In the genomic region with DNA sequence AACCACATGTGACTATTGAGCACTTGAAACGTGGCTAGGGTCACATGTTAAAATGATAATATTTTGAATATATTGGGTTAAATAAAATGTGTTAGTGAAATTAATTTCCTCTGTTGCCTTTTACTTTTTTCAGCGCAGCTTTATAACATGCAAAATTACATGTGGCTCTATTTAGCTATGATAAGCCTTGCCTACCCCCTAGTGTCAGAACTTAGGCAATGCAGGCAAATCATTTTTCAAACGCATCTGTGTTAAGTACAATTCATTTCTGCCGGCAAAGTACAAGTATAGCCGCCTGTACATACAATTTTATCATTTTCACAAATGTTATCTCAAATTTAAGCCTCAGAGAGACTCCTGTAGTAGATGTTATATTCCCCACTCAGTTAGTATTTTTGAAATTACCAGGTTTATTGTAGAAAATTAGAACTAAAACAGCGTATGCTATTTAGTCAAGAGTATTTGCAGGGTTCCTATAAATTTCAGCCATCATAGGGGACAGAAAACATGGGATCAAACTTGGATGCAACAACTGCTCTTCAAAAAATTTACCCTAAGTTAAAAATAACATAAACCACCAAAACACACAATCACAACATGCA, we compare ENCODE assay signal across 8 cellular contexts. TPM values are rescaled to one million over a fixed set of nuclear protein-coding genes. Genes with fewer than 3 reads are reported as not detected.
DNase-seq lines count a peak whose midpoint lies in the region; ATAC-seq and TF ChIP-seq lines count a peak whose summit lies in the region.

No MANE protein-coding gene starts in this region.

- no peak overlapping the region for H4K5ac ChIP-seq in mesendoderm (ENCODE audit: low read length)

- no peak overlapping the region for H2BK120ac ChIP-seq in mesendoderm (ENCODE audit: low read depth, low read length)

- H2AK5ac ChIP-seq in mesendoderm (ENCODE audit: low read length) = no peak overlapping the region

- TF ChIP-seq CTCF in AG04450 (IDR thresholded peaks at IDR 0.05; ENCODE audit: low read depth, low read length) = peak; percentile 92
- TF ChIP-seq CTCF in GM06990 (IDR thresholded peaks at IDR 0.05; ENCODE audit: insufficient read depth, low read length, poor library complexity, severe bottlenecking) = peak; percentile 80
- peak; percentile 92 for TF ChIP-seq CTCF in Loucy (conservative IDR thresholded peaks at IDR 0.05; ENCODE audit: low read length)

- no peaks in the 10 kb centered on the region for H3K9me3 Mint-ChIP-seq in effector memory CD8-positive, alpha-beta T cell

- POLR2A ChIA-PET in AG04450 (lab: Yijun Ruan, JAX) = no interaction called here

- no peak overlapping the region for H3K56ac ChIP-seq in mesendoderm (ENCODE audit: low read length)

- no peak overlapping the region for H4K8ac ChIP-seq in mesendoderm (ENCODE audit: low read depth, low read length)

- no peak overlapping the region for H2AFZ ChIP-seq in Loucy (ENCODE audit: low read length)

- DNase-seq in AG04450 (ENCODE audit: low read depth, low spot score) (peak; percentile 39), GM06990 (ENCODE audit: extremely low read depth, insufficient read length) (no peak), HCEC 1CT (peak; percentile 55), SK-N-MC (ENCODE audit: low read depth, low spot score) (peak; percentile 40), mesendoderm (peak; percentile 67), ecto neural progenitor cell (ENCODE audit: low spot score) (no peak)
- peak; percentile 6 to 33 (median 18) for DNase-seq in effector memory CD8-positive, alpha-beta T cell

- no peaks in the 10 kb centered on the region for H3K4me1 ChIP-seq in Loucy (ENCODE audit: insufficient read depth, low read length, poor library complexity, severe bottlenecking)
- H3K4me1 ChIP-seq in mesendoderm (ENCODE audit: control insufficient read depth, low read depth, low read length) = no peaks in the 10 kb centered on the region

- H3K9me3 ChIP-seq in AG04450 (ENCODE audit: control insufficient read depth, insufficient read depth, low read length) = no peaks in the 10 kb centered on the region
- H3K9me3 ChIP-seq in Loucy (ENCODE audit: insufficient read depth, low read depth, low read length) = no peaks in the 10 kb centered on the region
- H3K9me3 ChIP-seq in SK-N-MC (ENCODE audit: low read depth, low read length) = no peaks in the 10 kb centered on the region

- H3K27me3 Mint-ChIP-seq in effector memory CD8-positive, alpha-beta T cell = peaks cover 40 to 67% of the 10 kb centered on the region in 2 donors

- no peak overlapping the region for H2BK15ac ChIP-seq in mesendoderm (replicated peaks; ENCODE audit: low read depth)

- no peaks in the 10 kb centered on the region for H3K36me3 ChIP-seq in GM06990 (ENCODE audit: control insufficient read depth, insufficient read depth, low read length)
- no peaks in the 10 kb centered on the region for H3K36me3 ChIP-seq in Loucy (ENCODE audit: insufficient read depth, low read length)
- H3K36me3 ChIP-seq in SK-N-MC (ENCODE audit: insufficient read depth, low read length) = no peaks in the 10 kb centered on the region
- no peaks in the 10 kb centered on the region for H3K36me3 ChIP-seq in mesendoderm (ENCODE audit: control insufficient read depth, insufficient read depth, low read length)

- H3K4me2 ChIP-seq in Loucy (ENCODE audit: low read depth, low read length, poor library complexity, severe bottlenecking) (no peak overlapping the region), mesendoderm (ENCODE audit: low read length) (no peak overlapping the region)

- CTCF ChIA-PET in AG04450 (lab: Charles Lee) = interaction anchor here (0.5 to 5.7 kb wide), 29 partner anchors 8 to 1942 kb away, joined by 3 to 50 read pairs (median 4); no protein-coding TSS in a partner anchor

- no peaks in the 10 kb centered on the region for H3K9me2 ChIP-seq in Loucy (replicated peaks; ENCODE audit: low read depth, low read length)

- H3K79me2 ChIP-seq in Loucy (ENCODE audit: insufficient read depth, low read length) (no peaks in the 10 kb centered on the region), mesendoderm (ENCODE audit: control insufficient read depth, insufficient read depth, low read length) (no peaks in the 10 kb centered on the region)

- H3K4me3 Mint-ChIP-seq in effector memory CD8-positive, alpha-beta T cell = no peak overlapping the region

- H3K4me3 ChIP-seq in AG04450 (ENCODE audit: low read depth, low read length) = no peak overlapping the region
- no peak overlapping the region for H3K4me3 ChIP-seq in GM06990 (replicated peaks; ENCODE audit: low read depth, low read length)
- no peak overlapping the region for H3K4me3 ChIP-seq in Loucy (ENCODE audit: low read length, poor library complexity, severe bottlenecking)
- no peak overlapping the region for H3K4me3 ChIP-seq in SK-N-MC
- H3K4me3 ChIP-seq in mesendoderm (ENCODE audit: low read length) = no peak overlapping the region

- no peaks in the 10 kb centered on the region for H3F3A ChIP-seq in Loucy (ENCODE audit: low read depth)

- no peak overlapping the region for H2BK5ac ChIP-seq in mesendoderm (ENCODE audit: low read length)

- H3K27me3 ChIP-seq in AG04450 (ENCODE audit: control insufficient read depth, insufficient read depth, low read length) (peaks cover 3% of the 10 kb centered on the region), GM06990 (replicated peaks; ENCODE audit: control insufficient read depth, insufficient read depth, low read length) (no peaks in the 10 kb centered on the region), Loucy (ENCODE audit: insufficient read depth, low read length, poor library complexity, severe bottlenecking) (no peaks in the 10 kb centered on the region), mesendoderm (ENCODE audit: insufficient read depth, low read length, poor library complexity) (no peaks in the 10 kb centered on the region)

- no CpG with 5 or more reads among the region's 6 CpGs for WGBS in mesendoderm (ENCODE audit: extremely low coverage, insufficient coverage, low lambda C conversion rate)

- H4K20me1 ChIP-seq in Loucy (ENCODE audit: insufficient read depth, low read length, poor library complexity, severe bottlenecking) = no peaks in the 10 kb centered on the region

- no peak overlapping the region for H3K18ac ChIP-seq in mesendoderm (ENCODE audit: low read length)

- no peak overlapping the region for H3K4ac ChIP-seq in mesendoderm (ENCODE audit: low read depth, low read length)

- no peak overlapping the region for H3K27ac Mint-ChIP-seq in effector memory CD8-positive, alpha-beta T cell

- H3K79me1 ChIP-seq in mesendoderm (ENCODE audit: low read length) = no peaks in the 10 kb centered on the region

- H3K9ac ChIP-seq in Loucy (ENCODE audit: low read depth, low read length, poor library complexity, severe bottlenecking) (no peak overlapping the region), SK-N-MC (ENCODE audit: insufficient read length) (no peak overlapping the region), mesendoderm (ENCODE audit: low read length) (no peak overlapping the region)

- no peaks in the 10 kb centered on the region for H3K4me1 Mint-ChIP-seq in effector memory CD8-positive, alpha-beta T cell (ENCODE audit: low read depth in 2 of 2)

- ATAC-seq in effector memory CD8-positive, alpha-beta T cell (replicated peaks) = peak; percentile 60

- H3K23ac ChIP-seq in mesendoderm (ENCODE audit: low read length) = no peak overlapping the region

- no peak overlapping the region for H3K27ac ChIP-seq in AG04450 (ENCODE audit: low read depth, low read length)
- H3K27ac ChIP-seq in SK-N-MC = no peak overlapping the region
- H3K27ac ChIP-seq in mesendoderm (ENCODE audit: low read depth, low read length) = no peak overlapping the region

- H3K36me3 Mint-ChIP-seq in effector memory CD8-positive, alpha-beta T cell (ENCODE audit: insufficient read depth) = no peaks in the 10 kb centered on the region

RNA-seq across cellular contexts. Expression of a gene that starts 56.1 kb away (rescaled TPM):
- not detected in 2 replicates for polyA plus RNA-seq in AG04450 (2011; rRNA removed)
- polyA minus RNA-seq in AG04450 (2011; rRNA and poly(A)+ RNA removed) = not detected in 2 replicates
- 2.0 TPM for polyA plus RNA-seq in mesendoderm (2013, experiment 1 of 2)
- 2.2 TPM for polyA plus RNA-seq in mesendoderm (2013, experiment 2 of 2)

Comparison
In these comparisons a context has a peak if more than half of its experiments do, and no peak if none do; other contexts are left out.
1. DNase-seq: peak in AG04450 (single experiment), HCEC 1CT (single experiment), SK-N-MC (single experiment), effector memory CD8-positive, alpha-beta T cell (3 of 3) and mesendoderm (single experiment); none in GM06990 (single experiment) and ecto neural progenitor cell (single experiment).
2. Peak in every context shown above with its lines, with median percentiles within 50 percentile points of each other: CTCF ChIP-seq.